In the genomic region with DNA sequence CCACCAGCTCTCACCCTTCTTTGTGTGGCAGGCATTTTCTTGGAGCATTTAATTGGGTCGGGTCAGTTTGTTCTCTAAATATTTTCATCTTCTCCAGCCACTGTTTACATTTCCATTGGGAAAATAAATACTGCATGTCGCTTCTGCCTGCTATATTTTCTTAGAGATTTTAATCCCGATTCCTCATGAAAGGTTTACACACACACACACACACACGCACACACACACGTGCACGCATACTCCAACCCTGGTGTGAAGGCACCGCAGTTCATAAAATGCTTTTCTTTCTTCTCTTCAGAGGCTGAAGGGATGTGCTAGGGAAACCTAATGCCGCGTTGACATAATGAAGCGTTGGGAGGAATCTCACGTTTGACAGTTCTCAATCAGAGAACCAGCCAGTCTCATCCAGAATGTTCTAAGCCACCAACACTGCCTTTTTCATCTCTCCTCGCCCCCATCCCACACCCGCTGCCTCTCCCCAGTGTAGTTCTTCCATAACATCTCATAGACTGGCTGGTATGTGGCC, we compare ENCODE assay signal across 18 cellular contexts.
"Had no signal": no experiment of that assay in that cellular context is flagged by ENCODE, and none has a peak within 500 bp of the region (broad histone marks: within the 10 kb centered on the region; RNA-seq: fewer than 3 reads in every experiment).

No MANE protein-coding gene starts in this region.

- H3K36me3 ChIP-seq: ascending aorta, WERI-Rb-1 had no signal

- H3K4me1 ChIP-seq: ascending aorta, body of pancreas had no signal

- H3K4me3 Mint-ChIP-seq: activated CD4-positive, alpha-beta T cell treated with anti-CD3 and anti-CD28 coated beads for 36 hours; activated CD8-positive, alpha-beta T cell treated with anti-CD3 and anti-CD28 coated beads for 36 hours; activated naive CD4-positive, alpha-beta T cell treated with anti-CD3 and anti-CD28 coated beads, Interleukin-2, amount 50 U/mL, for 24 hours; activated T-cell treated with anti-CD3 and anti-CD28 coated beads, Interleukin-2, amount 50 U/mL, for 72 hours; central memory CD8-positive, alpha-beta T cell; T-cell had no signal

- H3K4me3 ChIP-seq: ascending aorta, body of pancreas had no signal

- DNase-seq: activated CD4-positive, alpha-beta T cell treated with anti-CD3 and anti-CD28 coated beads for 36 hours; activated CD8-positive, alpha-beta memory T cell treated with anti-CD3 and anti-CD28 coated beads, Interleukin-2, amount 50 U/mL, for 4 hours; activated CD8-positive, alpha-beta T cell treated with anti-CD3 and anti-CD28 coated beads for 36 hours; activated T-cell treated with anti-CD3 and anti-CD28 coated beads, Interleukin-2, amount 50 U/mL, for 72 hours; amniotic stem cell; body of pancreas; Karpas-422; NCI-H1417; NCI-H2107; NCI-H446; NCI-H524 treated with DMSO at 0.1 percent for 48 hours; NCI-H748 treated with DMSO at 0.1 percent for 48 hours; SIG-M5; T-cell; WERI-Rb-1 had no signal

- ATAC-seq: activated CD4-positive, alpha-beta T cell treated with anti-CD3 and anti-CD28 coated beads for 36 hours; activated CD8-positive, alpha-beta T cell treated with anti-CD3 and anti-CD28 coated beads for 36 hours; activated T-cell treated with anti-CD3 and anti-CD28 coated beads, Interleukin-2, amount 50 U/mL, for 72 hours; body of pancreas; T-cell had no signal

- H3K27me3 ChIP-seq: ascending aorta, body of pancreas had no signal

- H3K9me3 ChIP-seq: ascending aorta, body of pancreas had no signal

- H3K4me1 Mint-ChIP-seq: activated CD4-positive, alpha-beta T cell treated with anti-CD3 and anti-CD28 coated beads for 36 hours; activated naive CD4-positive, alpha-beta T cell treated with anti-CD3 and anti-CD28 coated beads, Interleukin-2, amount 50 U/mL, for 24 hours; central memory CD8-positive, alpha-beta T cell; T-cell had no signal

- H3K27ac Mint-ChIP-seq: activated CD4-positive, alpha-beta T cell treated with anti-CD3 and anti-CD28 coated beads for 36 hours; activated CD8-positive, alpha-beta T cell treated with anti-CD3 and anti-CD28 coated beads for 36 hours; activated naive CD4-positive, alpha-beta T cell treated with anti-CD3 and anti-CD28 coated beads, Interleukin-2, amount 50 U/mL, for 24 hours; activated T-cell treated with anti-CD3 and anti-CD28 coated beads, Interleukin-2, amount 50 U/mL, for 72 hours; T-cell had no signal

- H3K9me3 Mint-ChIP-seq: activated CD8-positive, alpha-beta T cell treated with anti-CD3 and anti-CD28 coated beads for 36 hours; activated naive CD4-positive, alpha-beta T cell treated with anti-CD3 and anti-CD28 coated beads, Interleukin-2, amount 50 U/mL, for 24 hours; activated T-cell treated with anti-CD3 and anti-CD28 coated beads, Interleukin-2, amount 50 U/mL, for 72 hours; central memory CD8-positive, alpha-beta T cell; T-cell had no signal

- H3K27ac ChIP-seq: ascending aorta, body of pancreas, WERI-Rb-1 had no signal

- H3K36me3 Mint-ChIP-seq: activated naive CD4-positive, alpha-beta T cell treated with anti-CD3 and anti-CD28 coated beads, Interleukin-2, amount 50 U/mL, for 24 hours; T-cell had no signal
